ENCODE assay signal across 8 cellular contexts in the genomic region with DNA sequence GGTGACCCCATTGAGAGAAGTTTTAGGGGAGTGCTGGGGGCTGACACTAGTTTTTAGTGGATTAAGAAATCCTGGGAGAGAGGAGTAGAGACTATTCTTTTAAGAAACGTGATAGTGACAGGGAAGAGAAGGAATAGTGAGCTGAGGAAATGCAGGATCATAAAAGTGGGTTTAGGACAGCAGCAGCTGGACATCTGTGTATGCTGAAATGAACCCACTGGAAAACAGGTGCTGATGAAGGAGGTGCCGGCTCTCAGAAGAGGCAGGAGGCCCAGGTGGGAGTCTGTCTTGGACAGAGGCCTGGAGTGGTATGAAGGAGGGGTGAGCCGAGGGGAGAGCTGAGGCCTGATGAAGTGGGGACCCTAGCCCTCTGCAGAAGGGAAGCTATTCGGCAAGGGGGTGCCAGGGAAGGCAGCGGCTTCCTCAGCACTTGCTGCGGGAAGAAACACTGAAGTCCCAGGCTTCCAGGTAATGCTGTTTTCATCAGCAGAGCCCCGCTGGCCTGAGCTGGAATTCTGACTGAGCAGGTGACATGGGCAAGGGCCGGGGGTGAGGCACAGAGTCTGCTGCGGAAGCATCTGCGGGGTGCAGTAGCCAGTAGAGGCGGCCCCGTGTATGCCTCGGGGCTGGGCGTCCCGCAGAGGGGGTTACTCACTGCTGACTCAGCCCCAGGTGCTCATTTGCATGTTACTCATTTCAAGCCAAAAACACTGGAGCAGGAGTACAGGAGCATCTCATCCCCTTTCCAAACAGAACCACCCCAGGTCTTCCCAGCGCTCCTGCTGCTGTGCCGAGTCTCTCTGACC.
DNase-seq lines count a peak whose midpoint lies in the region; ATAC-seq and TF ChIP-seq lines count a peak whose summit lies in the region.

No MANE protein-coding gene starts in this region.

- intact Hi-C loops in CD8-positive, alpha-beta T cell (cut with DNase I, micrococcal nuclease), result no loop called here
- intact Hi-C loops in testis (cut with DNase I; ENCODE audit: low total_unique reads), result no loop called here

- no peaks in the 10 kb centered on the region for H3K27me3 ChIP-seq in foreskin keratinocyte
- H3K27me3 ChIP-seq in CD8-positive, alpha-beta T cell (ENCODE audit: insufficient read depth, low read length), result no peaks in the 10 kb centered on the region
- H3K27me3 ChIP-seq in testis, result no peaks in the 10 kb centered on the region

- DNase-seq in activated T-cell treated with anti-CD3 and anti-CD28 coated beads for 24 hours (ENCODE audit: low read depth), result peak; percentile 12
- DNase-seq in activated T-cell treated with anti-CD3 and anti-CD28 coated beads, Interleukin-2, amount 50 U/mL, for 24 hours, result no peak
- peak; percentile 39 for DNase-seq in NCI-H526 treated with DMSO at 0.1 percent for 48 hours (lab: John Stamatoyannopoulos, UW)
- peak; percentile 90 to 96 for DNase-seq in foreskin keratinocyte
- peak; percentile 44 for DNase-seq in stimulated activated CD4-positive, alpha-beta T cell treated with anti-CD3 and anti-CD28 coated beads, Interleukin-1b, Interleukin-23, amount 100 ng/mL, for 48 hours
- DNase-seq in CD8-positive, alpha-beta T cell, result no peak
- DNase-seq in testis, result no peak

- H3K9me3 Mint-ChIP-seq in activated T-cell treated with anti-CD3 and anti-CD28 coated beads, Interleukin-2, amount 50 U/mL, for 24 hours, result no peaks in the 10 kb centered on the region
- no peaks in the 10 kb centered on the region for H3K9me3 Mint-ChIP-seq in CD8-positive, alpha-beta T cell

- peaks cover 25% of the 10 kb centered on the region for H3K27me3 Mint-ChIP-seq in activated T-cell treated with anti-CD3 and anti-CD28 coated beads, Interleukin-2, amount 50 U/mL, for 24 hours
- peaks cover 17% of the 10 kb centered on the region for H3K27me3 Mint-ChIP-seq in CD8-positive, alpha-beta T cell (ENCODE audit: low read depth)

- H3K4me3 ChIP-seq in CD8-positive, alpha-beta T cell (ENCODE audit: low read depth, low read length), result no peak overlapping the region
- no peak overlapping the region for H3K4me3 ChIP-seq in testis

- ATAC-seq in HG02798 (IDR thresholded peaks at IDR 0.05; ENCODE audit: poor library complexity, unreplicated experiment) (peak; percentile 80), foreskin keratinocyte (peak; percentile 95)
- no peak for ATAC-seq in CD8-positive, alpha-beta T cell

- WGBS in testis, 2 donors, result 50 to 52% methylated on average over 13 to 17 of the region's 17 CpGs

- CTCF ChIA-PET in CD8-positive, alpha-beta T cell (lab: Charles Lee), result no interaction called here

- H3K36me3 Mint-ChIP-seq in activated T-cell treated with anti-CD3 and anti-CD28 coated beads, Interleukin-2, amount 50 U/mL, for 24 hours (ENCODE audit: low read depth), result no peaks in the 10 kb centered on the region
- no peaks in the 10 kb centered on the region for H3K36me3 Mint-ChIP-seq in CD8-positive, alpha-beta T cell

- H3K4me1 ChIP-seq in foreskin keratinocyte, result peaks cover 20% of the 10 kb centered on the region
- H3K4me1 ChIP-seq in CD8-positive, alpha-beta T cell (ENCODE audit: insufficient read depth, low read length), result no peaks in the 10 kb centered on the region
- H3K4me1 ChIP-seq in testis, result no peaks in the 10 kb centered on the region

- no peak overlapping the region for H3K27ac Mint-ChIP-seq in activated T-cell treated with anti-CD3 and anti-CD28 coated beads, Interleukin-2, amount 50 U/mL, for 24 hours
- no peak overlapping the region for H3K27ac Mint-ChIP-seq in CD8-positive, alpha-beta T cell

- POLR2A ChIA-PET in CD8-positive, alpha-beta T cell (lab: Charles Lee), result no interaction called here

- TF ChIP-seq CTCF in foreskin keratinocyte (conservative IDR thresholded peaks at IDR 0.05), result no peak
- TF ChIP-seq CTCF in CD8-positive, alpha-beta T cell (IDR thresholded peaks at IDR 0.05), result no peak
- TF ChIP-seq CTCF in testis (IDR thresholded peaks at IDR 0.05), result no peak

- H3K4me3 Mint-ChIP-seq in activated T-cell treated with anti-CD3 and anti-CD28 coated beads, Interleukin-2, amount 50 U/mL, for 24 hours, result no peak overlapping the region
- H3K4me3 Mint-ChIP-seq in CD8-positive, alpha-beta T cell, result no peak overlapping the region

- no peaks in the 10 kb centered on the region for H3K36me3 ChIP-seq in CD8-positive, alpha-beta T cell (ENCODE audit: insufficient read depth, low read length)
- H3K36me3 ChIP-seq in testis (ENCODE audit: low read depth, missing control alignments), result no peaks in the 10 kb centered on the region

- no peak for TF ChIP-seq POLR2A in testis (IDR thresholded peaks at IDR 0.05)

- H3K9me3 ChIP-seq in CD8-positive, alpha-beta T cell (ENCODE audit: low read length), result no peaks in the 10 kb centered on the region
- H3K9me3 ChIP-seq in testis, result no peaks in the 10 kb centered on the region

- peak overlapping the region; percentile 96 for H3K27ac ChIP-seq in foreskin keratinocyte
- H3K27ac ChIP-seq in CD8-positive, alpha-beta T cell (ENCODE audit: low read depth, low read length), result no peak overlapping the region
- no peak overlapping the region for H3K27ac ChIP-seq in testis

- H3K4me1 Mint-ChIP-seq in activated T-cell treated with anti-CD3 and anti-CD28 coated beads, Interleukin-2, amount 50 U/mL, for 24 hours (ENCODE audit: low read depth), result peaks cover 10% of the 10 kb centered on the region
- H3K4me1 Mint-ChIP-seq in CD8-positive, alpha-beta T cell (ENCODE audit: low read depth), result no peaks in the 10 kb centered on the region

Comparison
In these comparisons a context has a peak if more than half of its experiments do, and no peak if none do; other contexts are left out.
1. DNase-seq: peak in activated T-cell treated with anti-CD3 and anti-CD28 coated beads for 24 hours (single experiment), NCI-H526 treated with DMSO at 0.1 percent for 48 hours (single experiment), foreskin keratinocyte (2 of 2) and stimulated activated CD4-positive, alpha-beta T cell treated with anti-CD3 and anti-CD28 coated beads, Interleukin-1b, Interleukin-23, amount 100 ng/mL, for 48 hours (single experiment); none in activated T-cell treated with anti-CD3 and anti-CD28 coated beads, Interleukin-2, amount 50 U/mL, for 24 hours (single experiment), CD8-positive, alpha-beta T cell (0 of 7) and testis (single experiment).